1 cellular context compared by ENCODE assay signal in genomic region chr1:168509875-168510594, GRCh38.
A peak's percentile ranks its signal among the peaks of the same experiment; 100 is the strongest.
TF ChIP-seq lines count a peak whose summit lies in the region.

No MANE protein-coding gene starts in this region.

TF ChIP-seq in GM12878, 131 proteins besides CTCF, POLR2A, EP300 and RAD21 (continued from another document and continues in another):
- TF ChIP-seq ZBTB40 (IDR thresholded peaks at IDR 0.05; ENCODE audit: borderline replicate concordance) (no peak), STAT1 (conservative IDR thresholded peaks at IDR 0.05) (no peak), E2F8 (IDR thresholded peaks at IDR 0.05; ENCODE audit: low read depth, partially characterized antibody) (no peak), CBX3 (IDR thresholded peaks at IDR 0.05; ENCODE audit: borderline replicate concordance, low read depth) (no peak), TCF3 (IDR thresholded peaks at IDR 0.05; ENCODE audit: borderline replicate concordance, insufficient read depth, low read depth, low read length) (no peak; the same call in 1 of the 2 replicates), RCOR1 (conservative IDR thresholded peaks at IDR 0.05; ENCODE audit: low read depth, low read length) (no peak; the same call in 1 of the 2 replicates), ZBTB11 (CRISPR knock-in tag; IDR thresholded peaks at IDR 0.05) (no peak), ZBED1 (IDR thresholded peaks at IDR 0.05; ENCODE audit: borderline replicate concordance) (no peak; the same call in 1 of the 2 replicates), ASH2L (IDR thresholded peaks at IDR 0.05; ENCODE audit: borderline replicate concordance, low read depth) (no peak), IRF5 (IDR thresholded peaks at IDR 0.05; ENCODE audit: borderline replicate concordance) (peak; percentile 48; the same call in 1 of the 2 replicates), GATAD2B (conservative IDR thresholded peaks at IDR 0.05; ENCODE audit: low read depth) (peak; percentile 95; the same call in 1 of the 2 replicates), MEF2A (IDR thresholded peaks at IDR 0.05; ENCODE audit: insufficient read depth, low read depth, low read length) (peak; percentile 88), PBX3 (IDR thresholded peaks at IDR 0.05; ENCODE audit: insufficient replicate concordance, low read depth, low read length) (peak; percentile 76), NKRF (conservative IDR thresholded peaks at IDR 0.05) (no peak), RUNX3 (IDR thresholded peaks at IDR 0.05; ENCODE audit: low read length) (peak; percentile 94), MAX (IDR thresholded peaks at IDR 0.05; ENCODE audit: low read depth, low read length) (no peak), MYC (IDR thresholded peaks at IDR 0.05; ENCODE audit: insufficient read depth, insufficient read length, insufficient replicate concordance, low read length, severe bottlenecking) (no peak), ZNF24 (IDR thresholded peaks at IDR 0.05) (no peak), BCLAF1 (IDR thresholded peaks at IDR 0.05) (no peak), IRF3 (IDR thresholded peaks at IDR 0.05) (no peak), SUZ12 (IDR thresholded peaks at IDR 0.05; ENCODE audit: unreplicated experiment) (no peak), HSF1 (IDR thresholded peaks at IDR 0.05; ENCODE audit: low read depth, low read length) (no peak), BHLHE40 (IDR thresholded peaks at IDR 0.05; ENCODE audit: borderline replicate concordance in 1 of 2, low read depth in 2 of 2, low read length in 1 of 2) (peak; percentile 42 to 65; a peak in 3 of 4 replicates), NR2C2 (IDR thresholded peaks at IDR 0.05; ENCODE audit: borderline replicate concordance, control insufficient read depth, insufficient read length, low read depth) (no peak), FOXM1 (IDR thresholded peaks at IDR 0.05; ENCODE audit: low read depth, low read length) (peak; percentile 69; the same call in 1 of the 2 replicates), SKIL (IDR thresholded peaks at IDR 0.05; ENCODE audit: low read depth, poor library complexity, severe bottlenecking) (peak; percentile 42), CHD2 (IDR thresholded peaks at IDR 0.05; ENCODE audit: borderline replicate concordance, low read depth, low read length) (peak; percentile 23; the same call in 1 of the 2 replicates), CREB1 (IDR thresholded peaks at IDR 0.05; ENCODE audit: low read depth) (peak; percentile 68), NBN (IDR thresholded peaks at IDR 0.05) (peak; percentile 99)
